8 cellular contexts compared by ENCODE assay signal in the genomic region with DNA sequence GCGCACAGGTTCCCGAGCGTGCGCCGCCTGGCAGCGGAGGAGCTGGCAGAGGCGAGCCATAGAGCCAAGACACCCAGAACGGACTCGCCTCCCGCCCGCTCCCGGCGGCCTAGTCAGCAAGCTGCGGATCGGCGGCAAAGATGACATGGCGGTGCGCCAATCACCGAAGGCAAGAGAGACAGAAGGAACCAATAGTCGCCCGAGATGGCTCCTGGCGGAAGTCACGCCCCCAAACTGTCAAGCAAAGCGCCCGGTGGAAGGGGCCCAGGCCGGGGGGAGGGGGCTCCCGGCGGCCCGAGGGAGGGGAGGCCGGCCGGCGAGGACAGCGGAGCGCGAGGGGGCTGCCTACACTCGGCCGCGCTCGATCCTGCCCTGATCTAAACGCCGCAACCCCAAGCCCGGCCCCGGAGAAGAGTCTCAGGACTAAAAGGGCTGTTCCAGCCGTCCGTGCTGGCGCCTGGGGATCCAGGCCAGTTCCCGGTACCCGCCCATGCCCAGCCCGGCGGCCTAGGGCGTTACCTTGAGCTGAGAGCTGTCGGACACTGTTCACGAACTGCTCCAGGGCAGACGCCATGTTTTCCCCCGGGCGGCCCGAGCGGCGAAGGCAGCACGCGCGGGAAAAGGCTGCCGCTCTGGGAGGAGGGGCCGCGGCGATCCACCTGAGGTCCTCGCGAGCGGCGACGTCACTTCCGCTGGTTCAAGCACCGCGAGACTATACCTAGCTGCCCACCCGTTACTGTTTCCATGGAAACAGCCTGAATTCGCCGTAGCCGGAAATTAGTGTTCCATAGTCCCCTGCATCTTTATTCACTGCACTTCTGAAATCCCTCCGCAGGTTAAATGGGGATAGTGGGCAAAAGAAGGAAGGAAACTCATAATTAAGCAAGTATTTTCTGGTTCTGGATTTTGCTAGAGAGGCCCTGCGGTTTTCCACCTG. TPM values are rescaled to one million over a fixed set of nuclear protein-coding genes. Genes with fewer than 3 reads are reported as not detected.
DNase-seq lines count a peak whose midpoint lies in the region; ATAC-seq, FAIRE-seq and TF ChIP-seq lines count a peak whose summit lies in the region.

TSS of gene COPS3 (minus strand) at position 634 of the 937 bp plus-strand sequence. CDS start at position 574, 60 bp downstream.

- ATAC-seq in HG02852 (IDR thresholded peaks at IDR 0.05; ENCODE audit: unreplicated experiment), result peak; percentile 92
- peak; percentile 93 to 97 (median 97) for ATAC-seq in heart left ventricle
- ATAC-seq in upper lobe of left lung (ENCODE audit: low FRiP score in 2 of 2), result peak; percentile 97 to 98

- peaks cover 0 to 1% of the 10 kb centered on the region in 2 donors for H3K36me3 ChIP-seq in adrenal gland (replicated peaks in 1 of 2)
- peaks cover 0 to 3% (median under 1%) of the 10 kb centered on the region in 9 donors for H3K36me3 ChIP-seq in heart left ventricle
- H3K36me3 ChIP-seq in upper lobe of left lung, result peaks cover 0 to 3% (median 0%) of the 10 kb centered on the region in 4 donors

- H3K4me1 ChIP-seq in adrenal gland (replicated peaks in 1 of 2) (peaks cover 21 to 38% of the 10 kb centered on the region in 2 donors), heart left ventricle (peaks cover 5 to 46% (median 24%) of the 10 kb centered on the region in 12 donors), upper lobe of left lung (peaks cover 24 to 40% (median 35%) of the 10 kb centered on the region in 4 donors)

- H3K4me3 ChIP-seq in adrenal gland, result peak within 1 kb of the TSS; percentile 20 to 100 (median 93)
- peak within 1 kb of the TSS; percentile 65 to 100 (median 92) for H3K4me3 ChIP-seq in heart left ventricle
- H3K4me3 ChIP-seq in upper lobe of left lung, result peak within 1 kb of the TSS; percentile 63 to 97 (median 89)

- H3K27ac ChIP-seq in adrenal gland (peak within 1 kb of the TSS; percentile 73 to 99 (median 97)), heart left ventricle (peak within 1 kb of the TSS; percentile 94 to 99 (median 98)), upper lobe of left lung (peak within 1 kb of the TSS; percentile 93 to 98 (median 98))

- peak; percentile 88 for DNase-seq in GM12892 (ENCODE audit: insufficient read length)
- peak; percentile 97 for DNase-seq in NCI-H146 (lab: John Stamatoyannopoulos, UW)
- DNase-seq in T-helper 1 cell, result peak; percentile 94 to 98 (median 97)
- peak; percentile 98 to 99 (median 99) for DNase-seq in adrenal gland
- DNase-seq in heart left ventricle, result peak; percentile 99
- DNase-seq in posterior cingulate gyrus, result peak; percentile 98 to 100 (median 99)
- DNase-seq in upper lobe of left lung, result peak; percentile 97 to 99

- peak in 1 of 4 donors; percentile 60 for TF ChIP-seq EP300 in upper lobe of left lung (IDR thresholded peaks at IDR 0.05)

- 0% methylated on average over 15 to 80 of the region's 80 CpGs for WGBS in adrenal gland, 4 donors
- WGBS in heart left ventricle, 4 donors, result 0 to 1% (median 0%) methylated on average over 30 to 80 of the region's 80 CpGs
- 0 to 1% methylated on average over 23 to 70 of the region's 80 CpGs for WGBS in upper lobe of left lung, 2 donors

- TF ChIP-seq CTCF in adrenal gland (IDR thresholded peaks at IDR 0.05) (no peak), heart left ventricle (IDR thresholded peaks at IDR 0.05) (peak in 2 of 12 donors; percentile 13 to 20), upper lobe of left lung (IDR thresholded peaks at IDR 0.05) (peak in 1 of 6 experiments; percentile 25)

- peak; percentile 94 for TF ChIP-seq POLR2A in GM12892 (IDR thresholded peaks at IDR 0.05; ENCODE audit: low read depth, low read length)
- TF ChIP-seq POLR2A in adrenal gland (IDR thresholded peaks at IDR 0.05), result peak; percentile 71 to 78
- TF ChIP-seq POLR2A in heart left ventricle (IDR thresholded peaks at IDR 0.05), result peak in 1 of 2 donors; percentile 64
- TF ChIP-seq POLR2A in upper lobe of left lung (IDR thresholded peaks at IDR 0.05), result peak in 3 of 4 donors; percentile 67 to 87 (median 73)

- intact Hi-C loops in adrenal gland (cut with DNase I) (no loop called here), heart left ventricle (cut with DNase I) (loop anchor here in 2 of 10 donors (5.0 to 10.0 kb wide), 2 partner anchors 44 to 276 kb away; partner anchors contain the start of gene FLCN (in 1 of the 2)), posterior cingulate gyrus (cut with DNase I) (loop anchor here (2.0 kb wide), 2 partner anchors 44 to 74 kb away; partner anchors contain the start of genes FLCN and PLD6)

- FAIRE-seq in GM12892 (lab: Jason Lieb, UNC), result peak; percentile 98

- no peaks in the 10 kb centered on the region for H3K27me3 ChIP-seq in adrenal gland
- H3K27me3 ChIP-seq in heart left ventricle, result no peaks in the 10 kb centered on the region
- H3K27me3 ChIP-seq in upper lobe of left lung, result no peaks in the 10 kb centered on the region

- H3K9me3 ChIP-seq in adrenal gland (replicated peaks in 1 of 3), result no peaks in the 10 kb centered on the region
- no peaks in the 10 kb centered on the region for H3K9me3 ChIP-seq in heart left ventricle
- no peaks in the 10 kb centered on the region for H3K9me3 ChIP-seq in upper lobe of left lung

RNA-seq across cellular contexts. Expression of gene COPS3, which starts in this region (rescaled TPM):
- 83.9 TPM for polyA plus RNA-seq in GM12892 (2012; ENCODE audit: missing spikeins)
- total RNA-seq in adrenal gland, result 10 to 100 TPM; 39.4 to 83.5 (median 52.3) TPM
- polyA plus RNA-seq in adrenal gland, result 100 to 1,000 TPM in 1 of 3 donors, 10 to 100 TPM in 2; 18.7 to 140 (median 27.2) TPM
- total RNA-seq in heart left ventricle, result 10 to 100 TPM; 65.8 to 87.7 (median 74.0) TPM
- polyA plus RNA-seq in heart left ventricle, result 100 to 1,000 TPM in 1 of 2 donors, 10 to 100 TPM in 1; 34.7 to 108 TPM
- 10 to 100 TPM; 22.2 to 58.1 (median 43.1) TPM for total RNA-seq in upper lobe of left lung

Comparison
In these comparisons a context has a peak if more than half of its experiments do, and no peak if none do; other contexts are left out.
1. Peak in every context shown above with its lines: DNase-seq, ATAC-seq, H3K4me3 ChIP-seq and H3K27ac ChIP-seq.